24 cellular contexts compared by ENCODE assay signal in the genomic region with DNA sequence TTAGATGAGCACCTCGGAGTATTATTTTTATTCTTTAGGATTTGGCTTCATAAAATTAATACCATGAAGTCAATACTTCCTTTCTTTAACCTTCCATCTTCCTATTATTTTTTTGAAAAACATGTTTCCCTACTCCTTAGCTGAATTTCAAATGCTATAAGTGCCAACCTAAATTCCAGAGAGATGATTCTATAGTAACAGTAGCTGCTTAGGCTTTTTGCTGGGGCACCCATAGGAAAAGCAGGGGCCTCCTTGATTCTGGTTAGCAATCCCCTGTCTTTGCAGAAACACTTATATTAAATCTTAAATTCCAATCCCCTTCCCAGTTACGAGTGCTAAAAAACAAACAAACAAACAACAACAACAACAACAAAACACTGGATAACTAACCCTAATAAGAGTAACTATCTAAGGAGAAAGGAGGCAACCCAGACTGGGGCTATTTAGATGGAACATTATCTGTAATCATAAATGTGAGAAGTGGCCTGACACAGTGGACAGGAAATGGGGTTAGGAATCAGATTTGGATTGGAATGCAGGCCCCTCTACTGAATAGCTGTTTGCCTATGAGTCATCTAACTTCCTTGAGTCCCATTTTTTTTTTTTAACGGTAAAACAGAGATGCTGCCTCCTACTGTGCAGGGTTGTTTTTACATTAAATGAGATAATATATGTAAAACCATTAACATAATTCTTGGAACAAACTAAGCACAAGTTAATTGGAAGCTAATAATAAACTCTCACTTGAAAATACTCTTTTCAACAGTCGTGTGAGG.
DNase-seq lines count a peak whose midpoint lies in the region; ATAC-seq and TF ChIP-seq lines count a peak whose summit lies in the region.
"Had no signal": no experiment of that assay in that cellular context is flagged by ENCODE, and none has a peak within 500 bp of the region (broad histone marks: within the 10 kb centered on the region; RNA-seq: fewer than 3 reads in every experiment).

No MANE protein-coding gene starts in this region.

- H3K27me3 ChIP-seq in esophagus squamous epithelium: no peaks in the 10 kb centered on the region
- H3K27me3 ChIP-seq: cardiac muscle cell, hepatocyte, neutrophil had no signal

- H3K4me3 ChIP-seq in choroid plexus epithelial cell (ENCODE audit: low read depth, low read length): no peak overlapping the region
- H3K4me3 ChIP-seq in esophagus squamous epithelium: no peak overlapping the region
- H3K4me3 ChIP-seq: cardiac muscle cell, hepatocyte, K562, PC-9 had no signal

- DNase-seq in DMS53 (lab: John Stamatoyannopoulos, UW) (peak; percentile 42), NCI-H69 (lab: John Stamatoyannopoulos, UW) (peak; percentile 47), choroid plexus epithelial cell (ENCODE audit: low read depth) (peak; percentile 21), kidney tubule cell (ENCODE audit: low spot score) (peak; percentile 64), esophagus squamous epithelium (lab: John Stamatoyannopoulos, UW) (no peak), GM20000 (ENCODE audit: low spot score) (no peak)
- DNase-seq: activated CD4-positive, alpha-beta memory T cell treated with anti-CD3 and anti-CD28 coated beads, Interleukin-2, amount 10 ng/mL, durations not matched to agents 7 days and 5 days; activated T-cell treated with anti-CD3 and anti-CD28 coated beads, Interleukin-2, amount 50 U/mL, for 4 hours; CD8-positive, alpha-beta T cell; effector CD4-positive, alpha-beta T cell; EL; NCI-H1092 treated with DMSO at 0.1 percent for 48 hours; NCI-H2107; PC-9; stimulated activated CD4-positive, alpha-beta T cell treated with anti-CD3 and anti-CD28 coated beads, Interleukin-4, amount 100 ng/mL, for 1 hour; substantia nigra had no signal

- no peaks in the 10 kb centered on the region for H3K9me3 ChIP-seq in esophagus squamous epithelium
- H3K9me3 ChIP-seq: neutrophil had no signal

- TF ChIP-seq CTCF in choroid plexus epithelial cell (conservative IDR thresholded peaks at IDR 0.05; ENCODE audit: low read depth, low read length) (no peak), esophagus squamous epithelium (IDR thresholded peaks at IDR 0.05) (no peak), GM20000 (IDR thresholded peaks at IDR 0.05; ENCODE audit: extremely low read depth, missing control alignments) (no peak)

- WGBS in esophagus squamous epithelium, 2 donors: 67 to 70% methylated on average over 4 of the region's 4 CpGs

- intact Hi-C loops in esophagus squamous epithelium (cut with DNase I): loop anchor here (10.0 kb wide), 1 partner anchor 53 kb away; no protein-coding TSS in a partner anchor

- H3K27ac ChIP-seq in esophagus squamous epithelium: no peak overlapping the region
- H3K27ac ChIP-seq: cardiac muscle cell, hepatocyte, neutrophil, PC-9 had no signal

- ATAC-seq in GM21717 (IDR thresholded peaks at IDR 0.05; ENCODE audit: unreplicated experiment) (no peak), HG02870 (IDR thresholded peaks at IDR 0.05; ENCODE audit: unreplicated experiment) (no peak)
- ATAC-seq: activated naive CD4-positive, alpha-beta T cell treated with anti-CD3 and anti-CD28 coated beads, Interleukin-2, amount 50 U/mL, for 72 hours; activated T-cell treated with anti-CD3 and anti-CD28 coated beads, Interleukin-2, amount 50 U/mL, for 4 hours; CD8-positive, alpha-beta T cell; K562; left lobe of liver had no signal

- H3K4me1 ChIP-seq in esophagus squamous epithelium: no peaks in the 10 kb centered on the region

- no peaks in the 10 kb centered on the region for H3K36me3 ChIP-seq in esophagus squamous epithelium
- H3K36me3 ChIP-seq: cardiac muscle cell, neutrophil had no signal

- no peak for TF ChIP-seq POLR2A in esophagus squamous epithelium (IDR thresholded peaks at IDR 0.05)

Comparison
In these comparisons a context has a peak if more than half of its experiments do, and no peak if none do; other contexts are left out.
1. DNase-seq: peak in DMS53 (single experiment), NCI-H69 (single experiment), choroid plexus epithelial cell (single experiment) and kidney tubule cell (single experiment); none in esophagus squamous epithelium (single experiment) and GM20000 (single experiment).